13 cellular contexts compared by ENCODE assay signal in genomic region chr21:42388740-42389448, GRCh38. TPM values are rescaled to one million over a fixed set of nuclear protein-coding genes. Genes with fewer than 3 reads are reported as not detected.
DNase-seq lines count a peak whose midpoint lies in the region; ATAC-seq and TF ChIP-seq lines count a peak whose summit lies in the region.
"Had no signal": no experiment of that assay in that cellular context is flagged by ENCODE, and none has a peak within 500 bp of the region (broad histone marks: within the 10 kb centered on the region; RNA-seq: fewer than 3 reads in every experiment).

No MANE protein-coding gene starts in this region.

- no peak overlapping the region for H3K4me3 Mint-ChIP-seq in neural crest cell

- H3K9me3 Mint-ChIP-seq in neural crest cell = no peaks in the 10 kb centered on the region

- DNase-seq in DMS53 treated with DMSO at 0.1 percent for 48 hours (lab: John Stamatoyannopoulos, UW; ENCODE audit: unreplicated experiment) (peak; percentile 11), HT-29 (ENCODE audit: low spot score) (peak; percentile 38), neural crest cell (ENCODE audit: low read depth, low spot score) (no peak), NCI-H1105 treated with DMSO at 0.1 percent for 48 hours (lab: John Stamatoyannopoulos, UW) (no peak)
- DNase-seq in central memory CD4-positive, alpha-beta T cell = peak; percentile 30
- DNase-seq in activated effector memory CD4-positive, alpha-beta T cell treated with anti-CD3 and anti-CD28 coated beads, Interleukin-2, amount 50 U/mL, for 16 hours = no peak
- DNase-seq: activated naive CD4-positive, alpha-beta T cell; DMS79; gastrocnemius medialis; stimulated activated naive CD4-positive, alpha-beta T cell had no signal

- peaks cover 10% of the 10 kb centered on the region for H3K27me3 Mint-ChIP-seq in neural crest cell (ENCODE audit: low read depth)

- ATAC-seq in GM19452 (IDR thresholded peaks at IDR 0.05; ENCODE audit: unreplicated experiment) = no peak
- ATAC-seq: gastrocnemius medialis had no signal

- H3K27ac Mint-ChIP-seq in neural crest cell (ENCODE audit: unreplicated experiment) = peak overlapping the region; percentile 54

- H3K4me1 Mint-ChIP-seq in neural crest cell = peaks cover 26% of the 10 kb centered on the region

- no peaks in the 10 kb centered on the region for H3K36me3 Mint-ChIP-seq in neural crest cell (ENCODE audit: low read depth)

- TF ChIP-seq CTCF in neural crest cell (conservative IDR thresholded peaks at IDR 0.05) = no peak

RNA-seq across cellular contexts. Expression of gene TMPRSS3, which starts 7.0 kb away (rescaled TPM):
- 0.05 and 0.37 TPM in 2 replicates for total RNA-seq in HT-29 (2014; rRNA removed; shearing (Covaris generic))
- total RNA-seq in neural crest cell = not detected in 2 replicates
- total RNA-seq: gastrocnemius medialis, myocyte had no signal

RNA-seq across cellular contexts. Expression of gene UBASH3A, which starts 14.8 kb away (rescaled TPM):
- total RNA-seq in HT-29 (2014; rRNA removed; shearing (Covaris generic)) = not detected in 2 replicates
- total RNA-seq in neural crest cell = not detected in 2 replicates
- total RNA-seq: H4, myocyte had no signal

RNA-seq across cellular contexts. Expression of gene TFF1, which starts 22.6 kb away (rescaled TPM):
- 3.4 and 4.6 TPM in 2 replicates for total RNA-seq in HT-29 (2014; rRNA removed; shearing (Covaris generic))
- not detected in 2 replicates for total RNA-seq in neural crest cell
- total RNA-seq: gastrocnemius medialis, H4, myocyte had no signal

RNA-seq across cellular contexts. Expression of gene TFF2, which starts 38.1 kb away (rescaled TPM):
- total RNA-seq in HT-29 (2014; rRNA removed; shearing (Covaris generic)) = 1.5 and 3.2 TPM in 2 replicates
- total RNA-seq in neural crest cell = not detected in 2 replicates
- total RNA-seq: gastrocnemius medialis, H4, myocyte had no signal

Comparison
In these comparisons a context has a peak if more than half of its experiments do, and no peak if none do; other contexts are left out.
1. DNase-seq: peak in DMS53 treated with DMSO at 0.1 percent for 48 hours (single experiment), HT-29 (single experiment) and central memory CD4-positive, alpha-beta T cell (single experiment); none in neural crest cell (single experiment), NCI-H1105 treated with DMSO at 0.1 percent for 48 hours (single experiment) and activated effector memory CD4-positive, alpha-beta T cell treated with anti-CD3 and anti-CD28 coated beads, Interleukin-2, amount 50 U/mL, for 16 hours (single experiment).